Comparison of ENCODE assay signal across 8 cellular contexts in genomic region chr14:21092147-21093011, GRCh38. TPM values are rescaled to one million over a fixed set of nuclear protein-coding genes. Genes with fewer than 3 reads are reported as not detected.
DNase-seq lines count a peak whose midpoint lies in the region; ATAC-seq, FAIRE-seq and TF ChIP-seq lines count a peak whose summit lies in the region.

No MANE protein-coding gene starts in this region.

- peak; percentile 84 for ATAC-seq in HG02973 (IDR thresholded peaks at IDR 0.05; ENCODE audit: unreplicated experiment)
- ATAC-seq in naive thymus-derived CD8-positive, alpha-beta T cell, result peak; percentile 61 to 69

- peak overlapping the region in 9 of 10 donors; percentile 25 to 92 (median 89) for H3K27ac Mint-ChIP-seq in naive thymus-derived CD8-positive, alpha-beta T cell

- peak overlapping the region in 1 of 10 donors; percentile 14 for H3K4me3 Mint-ChIP-seq in naive thymus-derived CD8-positive, alpha-beta T cell

- TF ChIP-seq POLR2A in erythroblast (IDR thresholded peaks at IDR 0.05; ENCODE audit: low read length), result no peak

- in situ Hi-C loops in ACHN (cut with HindIII; ENCODE audit: low pct_ligation_motif_present, low pct_unique_long_range_greater_than_20kb, low sequenced_read_pairs), result no loop called here

- peak; percentile 74 for DNase-seq in ACHN
- DNase-seq in GM18507 (ENCODE audit: extremely low spot score, insufficient read length, low read depth), result peak; percentile 86
- DNase-seq in NOMO-1 treated with DMSO at 0.1 percent for 48 hours (lab: John Stamatoyannopoulos, UW; ENCODE audit: unreplicated experiment), result peak; percentile 67
- peak; percentile 99 for DNase-seq in activated CD8-positive, alpha-beta memory T cell treated with anti-CD3 and anti-CD28 coated beads, Interleukin-2, amount 50 U/mL, for 48 hours
- peak; percentile 85 to 93 for DNase-seq in erythroblast (lab: John Stamatoyannopoulos, UW)
- DNase-seq in naive thymus-derived CD8-positive, alpha-beta T cell, result peak; percentile 81 to 96 (median 92)
- peak; percentile 81 to 95 (median 87) for DNase-seq in stimulated activated naive CD4-positive, alpha-beta T cell (lab: John Stamatoyannopoulos, UW)

- peak; percentile 87 for FAIRE-seq in GM18507 (lab: Jason Lieb, UNC)

- H3K36me3 Mint-ChIP-seq in naive thymus-derived CD8-positive, alpha-beta T cell, result no peaks in the 10 kb centered on the region

- H3K4me1 Mint-ChIP-seq in naive thymus-derived CD8-positive, alpha-beta T cell, result peaks cover 24 to 40% (median 28%) of the 10 kb centered on the region in 4 donors

- H3K9me3 Mint-ChIP-seq in naive thymus-derived CD8-positive, alpha-beta T cell, result no peaks in the 10 kb centered on the region

- POLR2A ChIA-PET in naive thymus-derived CD8-positive, alpha-beta T cell (lab: Charles Lee), result interaction anchor here (0.7 to 5.2 kb wide), 5 partner anchors 9 to 77 kb away, joined by 3 to 66 read pairs (median 11); partner anchors contain the start of genes ARHGEF40 and TMEM253

- peaks cover 0 to 2% (median 0%) of the 10 kb centered on the region in 5 donors for H3K27me3 Mint-ChIP-seq in naive thymus-derived CD8-positive, alpha-beta T cell

RNA-seq across cellular contexts. Expression of gene ZNF219, which starts 6.1 kb away (rescaled TPM):
- 1 to 10 TPM; 6.9 to 7.7 TPM for total RNA-seq in naive thymus-derived CD8-positive, alpha-beta T cell
- 1 to 10 TPM; 1.7 to 3.6 (median 1.8) TPM for polyA plus RNA-seq in naive thymus-derived CD8-positive, alpha-beta T cell

RNA-seq across cellular contexts. Expression of gene TMEM253, which starts 8.5 kb away (rescaled TPM):
- total RNA-seq in naive thymus-derived CD8-positive, alpha-beta T cell, result not detected
- polyA plus RNA-seq in naive thymus-derived CD8-positive, alpha-beta T cell, result not detected

RNA-seq across cellular contexts. Expression of gene ARHGEF40, which starts 22.3 kb away (rescaled TPM):
- under 1 TPM; 0.08 to 0.36 TPM for total RNA-seq in naive thymus-derived CD8-positive, alpha-beta T cell
- polyA plus RNA-seq in naive thymus-derived CD8-positive, alpha-beta T cell, result under 1 TPM; 0.03 to 0.45 (median 0.06) TPM

RNA-seq across cellular contexts. Expression of gene RNASE8, which starts 34.8 kb away (rescaled TPM):
- not detected for total RNA-seq in naive thymus-derived CD8-positive, alpha-beta T cell
- not detected for polyA plus RNA-seq in naive thymus-derived CD8-positive, alpha-beta T cell

RNA-seq across cellular contexts. Expression of gene RNASE7, which starts 50.2 kb away (rescaled TPM):
- not detected for total RNA-seq in naive thymus-derived CD8-positive, alpha-beta T cell
- not detected for polyA plus RNA-seq in naive thymus-derived CD8-positive, alpha-beta T cell

Comparison
In these comparisons a context has a peak if more than half of its experiments do, and no peak if none do; other contexts are left out.
1. Peak in every context shown above with its lines: DNase-seq and ATAC-seq.